In the genomic region with DNA sequence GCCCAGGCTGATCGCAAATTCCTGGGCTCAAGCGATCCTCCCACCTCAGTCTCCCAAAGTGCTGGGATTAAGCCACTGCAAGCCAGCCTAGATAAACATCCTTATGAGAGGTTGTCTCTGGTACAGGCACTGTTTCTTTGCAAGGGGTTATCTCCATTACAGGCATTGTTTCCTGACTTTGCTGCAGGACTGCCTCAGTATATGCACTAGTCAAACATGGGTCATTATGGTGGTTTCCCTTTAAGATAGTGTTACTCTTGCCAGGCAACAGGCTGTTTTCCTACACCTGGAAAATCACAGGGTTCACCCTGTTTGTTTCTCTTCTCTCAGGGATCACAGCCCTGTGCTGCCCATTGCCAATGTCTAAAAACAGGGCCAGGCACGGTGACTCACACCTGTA, we compare ENCODE assay signal across 15 cellular contexts.
"Had no signal": no experiment of that assay in that cellular context is flagged by ENCODE, and none has a peak within 500 bp of the region (broad histone marks: within the 10 kb centered on the region; RNA-seq: fewer than 3 reads in every experiment).

No MANE protein-coding gene starts in this region.

- H3K9me3 Mint-ChIP-seq: stimulated activated naive CD8-positive, alpha-beta T cell treated with anti-CD3 and anti-CD28 coated beads, Interleukin-15, Interleukin-2, amounts not matched to agents 100 ng/mL and 50 ng/mL, for 24 hours had no signal

- H3K36me3 ChIP-seq: breast epithelium, esophagus squamous epithelium, lower lobe of right lung, upper lobe of left lung had no signal

- H3K4me3 Mint-ChIP-seq: activated T-cell treated with anti-CD3 and anti-CD28 coated beads, Interleukin-2, amount 50 U/mL, for 72 hours; nephron; stimulated activated naive CD8-positive, alpha-beta T cell treated with anti-CD3 and anti-CD28 coated beads, Interleukin-15, Interleukin-2, amounts not matched to agents 100 ng/mL and 50 ng/mL, for 24 hours; T-helper 2 cell treated with Interferon-gamma antibody and Interleukin-4, amounts not matched to agents 5 μg/mL and 100 μg/mL, for 36 hours had no signal

- H3K4me3 ChIP-seq: breast epithelium, esophagus squamous epithelium, lower lobe of right lung, skin epidermis, upper lobe of left lung had no signal

- H3K4me1 Mint-ChIP-seq: nephron had no signal

- H3K27me3 Mint-ChIP-seq: stimulated activated naive CD8-positive, alpha-beta T cell treated with anti-CD3 and anti-CD28 coated beads, Interleukin-15, Interleukin-2, amounts not matched to agents 100 ng/mL and 50 ng/mL, for 24 hours had no signal

- ATAC-seq: activated T-cell treated with anti-CD3 and anti-CD28 coated beads, Interleukin-2, amount 50 U/mL, for 72 hours; lower lobe of right lung had no signal

- DNase-seq: activated CD4-positive, alpha-beta T cell treated with anti-CD3 and anti-CD28 coated beads, Interleukin-2, amount 50 U/mL, for 4 hours; activated effector memory CD4-positive, alpha-beta T cell treated with anti-CD3 and anti-CD28 coated beads, Interleukin-2, amount 50 U/mL, for 16 hours; activated naive CD4-positive, alpha-beta T cell treated with anti-CD3 and anti-CD28 coated beads, Interleukin-2, amount 50 U/mL, for 16 hours; activated T-cell treated with anti-CD3 and anti-CD28 coated beads, Interleukin-2, amount 50 U/mL, for 72 hours; cortex of kidney; effector CD4-positive, alpha-beta T cell; esophagus squamous epithelium; lower lobe of right lung; posterior cingulate gyrus; upper lobe of left lung had no signal

- H3K4me1 ChIP-seq: breast epithelium, esophagus squamous epithelium, lower lobe of right lung, upper lobe of left lung had no signal

- H3K27ac ChIP-seq: esophagus squamous epithelium, lower lobe of right lung, skin epidermis, upper lobe of left lung had no signal

- H3K9me3 ChIP-seq: breast epithelium, esophagus squamous epithelium, lower lobe of right lung, upper lobe of left lung had no signal

- H3K27ac Mint-ChIP-seq: activated T-cell treated with anti-CD3 and anti-CD28 coated beads, Interleukin-2, amount 50 U/mL, for 72 hours; nephron; stimulated activated naive CD8-positive, alpha-beta T cell treated with anti-CD3 and anti-CD28 coated beads, Interleukin-15, Interleukin-2, amounts not matched to agents 100 ng/mL and 50 ng/mL, for 24 hours; T-helper 2 cell treated with Interferon-gamma antibody and Interleukin-4, amounts not matched to agents 5 μg/mL and 100 μg/mL, for 36 hours had no signal

- H3K27me3 ChIP-seq: breast epithelium, upper lobe of left lung had no signal
